ENCODE assay signal across 8 cellular contexts in genomic region chr4:168917150-168917779, GRCh38.
DNase-seq lines count a peak whose midpoint lies in the region; ATAC-seq, FAIRE-seq and TF ChIP-seq lines count a peak whose summit lies in the region.

No MANE protein-coding gene starts in this region.

- peaks cover 9% of the 10 kb centered on the region for H3K79me1 ChIP-seq in mesenchymal stem cell (replicated peaks; ENCODE audit: low read length, poor library complexity, severe bottlenecking)

- 69 to 75% methylated on average over 8 of the region's 8 CpGs for WGBS in heart right ventricle, 2 donors
- WGBS in mesenchymal stem cell: 87% methylated on average over 7 of the region's 8 CpGs

- ATAC-seq in heart right ventricle (peak in 1 of 8 donors; percentile 28), Right ventricle myocardium inferior (no peak), HG03175 (IDR thresholded peaks at IDR 0.05; ENCODE audit: unreplicated experiment) (no peak)

- FAIRE-seq in bronchial epithelial cell (lab: Jason Lieb, UNC): no peak

- H3K23ac ChIP-seq in mesenchymal stem cell (ENCODE audit: low read length in 2 of 2): no peak overlapping the region

- H3K36me3 ChIP-seq in heart right ventricle (peaks cover 0 to 83% (median 33%) of the 10 kb centered on the region in 9 donors), bronchial epithelial cell (ENCODE audit: control insufficient read depth, insufficient read depth, low read length) (peaks cover 15% of the 10 kb centered on the region), mesenchymal stem cell (ENCODE audit: control insufficient read depth in 1 of 2, insufficient read depth in 2 of 2, low read depth in 1 of 2, low read length in 2 of 2) (peaks cover 23 to 62% of the 10 kb centered on the region in 2 experiments)

- no peak overlapping the region for H2AFZ ChIP-seq in mesenchymal stem cell (ENCODE audit: low read depth, low read length)

- peak overlapping the region; percentile 52 for H3K9ac ChIP-seq in mesenchymal stem cell (ENCODE audit: low read length)

- TF ChIP-seq CTCF in heart right ventricle (IDR thresholded peaks at IDR 0.05): peak; percentile 16 to 75 (median 67)
- peak; percentile 14 for TF ChIP-seq CTCF in bronchial epithelial cell (IDR thresholded peaks at IDR 0.05; ENCODE audit: insufficient read depth, low read length, severe bottlenecking)

- H2BK12ac ChIP-seq in mesenchymal stem cell (ENCODE audit: low read length in 2 of 2): no peak overlapping the region

- H3K4me1 ChIP-seq in heart right ventricle: peaks cover 0 to 28% (median 7%) of the 10 kb centered on the region in 9 donors
- peaks cover 2% of the 10 kb centered on the region for H3K4me1 ChIP-seq in mesenchymal stem cell (ENCODE audit: control insufficient read depth, insufficient read depth, low read depth, low read length)

- H3K9me3 ChIP-seq in heart right ventricle (no peaks in the 10 kb centered on the region), mesenchymal stem cell (ENCODE audit: control insufficient read depth, low read length) (no peaks in the 10 kb centered on the region)

- H2BK120ac ChIP-seq in mesenchymal stem cell (ENCODE audit: low read depth, low read length): no peak overlapping the region

- H2BK5ac ChIP-seq in mesenchymal stem cell (ENCODE audit: low read depth, low read length, poor library complexity, severe bottlenecking): no peak overlapping the region

- no peak overlapping the region for H2AK5ac ChIP-seq in mesenchymal stem cell (ENCODE audit: low read length, severe bottlenecking)

- H4K8ac ChIP-seq in mesenchymal stem cell (ENCODE audit: low read length): no peak overlapping the region

- no peak overlapping the region for H2BK15ac ChIP-seq in mesenchymal stem cell (ENCODE audit: low read depth, poor library complexity, severe bottlenecking)

- no peak overlapping the region for H3K18ac ChIP-seq in mesenchymal stem cell (ENCODE audit: low read depth in 1 of 2, low read length in 2 of 2)

- H3K4me2 ChIP-seq in mesenchymal stem cell (ENCODE audit: low read length, poor library complexity, severe bottlenecking): no peak overlapping the region

- H4K91ac ChIP-seq in mesenchymal stem cell (ENCODE audit: low read length): no peak overlapping the region

- no peak overlapping the region for H3K14ac ChIP-seq in mesenchymal stem cell (ENCODE audit: low read length in 2 of 2)

- intact Hi-C loops in heart right ventricle (cut with DNase I) (loop anchor here in 7 of 10 donors (2.0 to 10.0 kb wide), 5 partner anchors 82 to 402 kb away; no protein-coding TSS in a partner anchor), Right ventricle myocardium inferior (cut with DNase I) (loop anchor here (5.0 kb wide), 1 partner anchor 330 kb away; no protein-coding TSS in a partner anchor)

- no peak overlapping the region for H3K4me3 ChIP-seq in heart right ventricle
- no peak overlapping the region for H3K4me3 ChIP-seq in bronchial epithelial cell (ENCODE audit: low read depth, low read length)
- H3K4me3 ChIP-seq in mesenchymal stem cell (ENCODE audit: insufficient read depth in 1 of 2, low read depth in 1 of 2, low read length in 2 of 2): no peak overlapping the region

- peak overlapping the region in 1 of 10 donors; percentile 20 for H3K27ac ChIP-seq in heart right ventricle
- H3K27ac ChIP-seq in mesenchymal stem cell (ENCODE audit: low read length, poor library complexity, severe bottlenecking): no peak overlapping the region

- no peak overlapping the region for H3K4ac ChIP-seq in mesenchymal stem cell (ENCODE audit: low read depth in 1 of 2, low read length in 2 of 2)

- DNase-seq in heart right ventricle: no peak
- no peak for DNase-seq in Right ventricle myocardium inferior (ENCODE audit: missing footprints)
- DNase-seq in NCI-H1694 treated with DMSO at 0.1 percent for 48 hours (lab: John Stamatoyannopoulos, UW): peak; percentile 6
- peak; percentile 37 for DNase-seq in bronchial epithelial cell (ENCODE audit: low read depth)
- DNase-seq in mesenchymal stem cell: peak; percentile 57
- DNase-seq in ureter (ENCODE audit: low spot score): no peak
- no peak for DNase-seq in HuH-7.5 (ENCODE audit: low spot score)

- no peaks in the 10 kb centered on the region for H3K27me3 ChIP-seq in heart right ventricle
- no peaks in the 10 kb centered on the region for H3K27me3 ChIP-seq in bronchial epithelial cell (ENCODE audit: control insufficient read depth, insufficient read depth, low read length)
- no peaks in the 10 kb centered on the region for H3K27me3 ChIP-seq in mesenchymal stem cell (ENCODE audit: control insufficient read depth in 1 of 2, insufficient read depth in 1 of 2, low read length in 2 of 2)

Comparison
In these comparisons a context has a peak if more than half of its experiments do, and no peak if none do; other contexts are left out.
1. DNase-seq: peak in NCI-H1694 treated with DMSO at 0.1 percent for 48 hours (single experiment), bronchial epithelial cell (single experiment) and mesenchymal stem cell (single experiment); none in heart right ventricle (0 of 2), Right ventricle myocardium inferior (single experiment), ureter (single experiment) and HuH-7.5 (single experiment).